ENCODE assay signal across 16 cellular contexts in the genomic region with DNA sequence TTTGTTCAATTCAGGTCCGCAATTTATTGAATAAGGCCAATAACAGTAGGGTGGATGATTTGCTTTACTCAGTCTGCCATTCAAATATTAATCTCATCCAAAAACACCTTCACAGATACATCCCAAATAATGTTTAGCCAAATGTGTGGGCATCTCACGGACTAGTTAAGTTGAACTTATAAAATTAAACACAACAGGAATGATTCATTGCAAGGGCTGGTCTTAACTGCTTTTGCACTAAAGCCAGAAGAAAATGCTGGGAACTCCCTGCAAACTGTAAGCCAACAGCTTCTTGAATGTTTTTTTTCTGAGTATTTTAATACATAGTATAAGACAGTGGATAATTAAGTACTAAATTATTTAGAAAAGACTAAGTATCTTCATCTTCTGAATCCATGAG.
"Had no signal": no experiment of that assay in that cellular context is flagged by ENCODE, and none has a peak within 500 bp of the region (broad histone marks: within the 10 kb centered on the region; RNA-seq: fewer than 3 reads in every experiment).

No MANE protein-coding gene starts in this region.

- H3K27ac ChIP-seq: cardiac muscle cell, epithelial cell of prostate, heart left ventricle, parathyroid adenoma, tibial nerve had no signal

- H3K27me3 Mint-ChIP-seq: activated CD4-positive, alpha-beta T cell treated with anti-CD3 and anti-CD28 coated beads, Interleukin-2, amount 10 ng/mL, durations not matched to agents 7 days and 5 days; activated naive CD4-positive, alpha-beta T cell treated with anti-CD3 and anti-CD28 coated beads, Interleukin-2, amount 10 ng/mL, durations not matched to agents 7 days and 5 days; activated T-cell treated with anti-CD3 and anti-CD28 coated beads, Interleukin-2, amount 50 U/mL, for 24 hours; naive thymus-derived CD4-positive, alpha-beta T cell had no signal

- DNase-seq: activated CD4-positive, alpha-beta T cell treated with anti-CD3 and anti-CD28 coated beads, Interleukin-2, amount 10 ng/mL, durations not matched to agents 7 days and 5 days; activated CD4-positive, CD25-positive, alpha-beta regulatory T cell; activated CD8-positive, alpha-beta T cell treated with anti-CD3 and anti-CD28 coated beads, Interleukin-2, amount 10 ng/mL, durations not matched to agents 7 days and 5 days; activated naive CD4-positive, alpha-beta T cell treated with anti-CD3 and anti-CD28 coated beads, Interleukin-2, amount 10 ng/mL, durations not matched to agents 7 days and 5 days; activated T-cell treated with anti-CD3 and anti-CD28 coated beads, Interleukin-2, amount 50 U/mL, for 24 hours; heart left ventricle; mesendoderm; naive thymus-derived CD4-positive, alpha-beta T cell; stimulated activated naive CD4-positive, alpha-beta T cell treated with Interleukin-2 at 50 U/mL for 16 hours; T1000 had no signal

- H3K4me1 Mint-ChIP-seq: activated CD4-positive, alpha-beta T cell treated with anti-CD3 and anti-CD28 coated beads, Interleukin-2, amount 10 ng/mL, durations not matched to agents 7 days and 5 days; activated naive CD4-positive, alpha-beta T cell treated with anti-CD3 and anti-CD28 coated beads, Interleukin-2, amount 10 ng/mL, durations not matched to agents 7 days and 5 days; naive thymus-derived CD4-positive, alpha-beta T cell had no signal

- H2AFZ ChIP-seq: parathyroid adenoma had no signal

- ATAC-seq: activated CD8-positive, alpha-beta T cell treated with anti-CD3 and anti-CD28 coated beads, Interleukin-2, amount 10 ng/mL, durations not matched to agents 7 days and 5 days; gastroesophageal sphincter; heart left ventricle; naive thymus-derived CD4-positive, alpha-beta T cell had no signal

- FAIRE-seq: urothelium cell line had no signal

- H3K79me2 ChIP-seq: parathyroid adenoma had no signal

- H3K4me3 ChIP-seq: cardiac muscle cell, gastroesophageal sphincter, heart left ventricle, tibial nerve had no signal

- H3K4me1 ChIP-seq: parathyroid adenoma had no signal

- H3K9me3 ChIP-seq: gastroesophageal sphincter, tibial nerve had no signal

- H3K36me3 Mint-ChIP-seq: activated naive CD4-positive, alpha-beta T cell treated with anti-CD3 and anti-CD28 coated beads, Interleukin-2, amount 10 ng/mL, durations not matched to agents 7 days and 5 days; naive thymus-derived CD4-positive, alpha-beta T cell had no signal

- H3K27ac Mint-ChIP-seq: activated CD4-positive, alpha-beta T cell treated with anti-CD3 and anti-CD28 coated beads, Interleukin-2, amount 10 ng/mL, durations not matched to agents 7 days and 5 days; activated CD8-positive, alpha-beta T cell treated with anti-CD3 and anti-CD28 coated beads, Interleukin-2, amount 10 ng/mL, durations not matched to agents 7 days and 5 days; activated naive CD4-positive, alpha-beta T cell treated with anti-CD3 and anti-CD28 coated beads, Interleukin-2, amount 10 ng/mL, durations not matched to agents 7 days and 5 days; activated T-cell treated with anti-CD3 and anti-CD28 coated beads, Interleukin-2, amount 50 U/mL, for 24 hours; naive thymus-derived CD4-positive, alpha-beta T cell had no signal

- H3K27me3 ChIP-seq: cardiac muscle cell, gastroesophageal sphincter, heart left ventricle, tibial nerve had no signal

- H3K36me3 ChIP-seq: cardiac muscle cell, gastroesophageal sphincter, heart left ventricle, tibial nerve had no signal

- H3K9ac ChIP-seq: parathyroid adenoma had no signal

- H3K4me3 Mint-ChIP-seq: activated CD4-positive, alpha-beta T cell treated with anti-CD3 and anti-CD28 coated beads, Interleukin-2, amount 10 ng/mL, durations not matched to agents 7 days and 5 days; activated CD8-positive, alpha-beta T cell treated with anti-CD3 and anti-CD28 coated beads, Interleukin-2, amount 10 ng/mL, durations not matched to agents 7 days and 5 days; activated naive CD4-positive, alpha-beta T cell treated with anti-CD3 and anti-CD28 coated beads, Interleukin-2, amount 10 ng/mL, durations not matched to agents 7 days and 5 days; activated T-cell treated with anti-CD3 and anti-CD28 coated beads, Interleukin-2, amount 50 U/mL, for 24 hours; naive thymus-derived CD4-positive, alpha-beta T cell had no signal
